ENCODE assay signal across 8 cellular contexts in genomic region chr13:114281351-114282142, GRCh38. TPM values are rescaled to one million over a fixed set of nuclear protein-coding genes. Genes with fewer than 3 reads are reported as not detected.
DNase-seq lines count a peak whose midpoint lies in the region; ATAC-seq and TF ChIP-seq lines count a peak whose summit lies in the region.

A gene with protein sequence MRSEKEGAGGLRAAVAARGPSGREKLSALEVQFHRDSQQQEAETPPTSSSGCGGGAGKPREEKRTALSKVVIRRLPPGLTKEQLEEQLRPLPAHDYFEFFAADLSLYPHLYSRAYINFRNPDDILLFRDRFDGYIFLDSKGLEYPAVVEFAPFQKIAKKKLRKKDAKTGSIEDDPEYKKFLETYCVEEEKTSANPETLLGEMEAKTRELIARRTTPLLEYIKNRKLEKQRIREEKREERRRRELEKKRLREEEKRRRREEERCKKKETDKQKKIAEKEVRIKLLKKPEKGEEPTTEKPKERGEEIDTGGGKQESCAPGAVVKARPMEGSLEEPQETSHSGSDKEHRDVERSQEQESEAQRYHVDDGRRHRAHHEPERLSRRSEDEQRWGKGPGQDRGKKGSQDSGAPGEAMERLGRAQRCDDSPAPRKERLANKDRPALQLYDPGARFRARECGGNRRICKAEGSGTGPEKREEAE (plus strand): TSS chr13:114281601. CDS start chr13:114281640, 39 bp downstream.

- H2AFZ ChIP-seq in ACC112 (ENCODE audit: low read length, unreplicated experiment) (peak within 1 kb of the TSS; percentile 97), mammary epithelial cell (ENCODE audit: low read depth, low read length) (peak within 1 kb of the TSS; percentile 91)

- no TSS peak for BruUV-seq in mammary epithelial cell (replicated peaks; lab: Mats Ljungman, UMichigan)

- no peak for TF ChIP-seq CTCF in WI38 (IDR thresholded peaks at IDR 0.05; ENCODE audit: low read depth, low read length)
- no peak for TF ChIP-seq CTCF in mammary epithelial cell (conservative IDR thresholded peaks at IDR 0.05 in 1 of 2, IDR thresholded peaks at IDR 0.05 in 1 of 2; ENCODE audit: extremely low read depth in 1 of 2, insufficient read depth in 1 of 2, low read depth in 1 of 2, low read length in 2 of 2)

- peak within 1 kb of the TSS; percentile 82 for H3K4me2 ChIP-seq in mammary epithelial cell (ENCODE audit: insufficient read depth, low read depth, low read length)

- in situ Hi-C loops in mammary epithelial cell (cut with MboI; ENCODE audit: low sequenced_read_pairs in 2 of 2) = no loop called here

- peaks cover 24% of the 10 kb centered on the region for H3K4me1 ChIP-seq in ACC112 (ENCODE audit: control insufficient read depth, insufficient read depth, low read length, unreplicated experiment)
- H3K4me1 ChIP-seq in mammary epithelial cell (ENCODE audit: insufficient read depth, low read length) = peaks cover 9% of the 10 kb centered on the region

- no peaks in the 10 kb centered on the region for H4K20me1 ChIP-seq in mammary epithelial cell (ENCODE audit: insufficient read depth, low read length)

- H3K27ac ChIP-seq in ACC112 (ENCODE audit: low read depth, low read length) (peak within 1 kb of the TSS; percentile 95), mammary epithelial cell (ENCODE audit: insufficient read depth, low read depth, low read length) (peak within 1 kb of the TSS; percentile 94)

- peak; percentile 76 for ATAC-seq in GM18867 (IDR thresholded peaks at IDR 0.05; ENCODE audit: unreplicated experiment)
- ATAC-seq in HG03097 (IDR thresholded peaks at IDR 0.05; ENCODE audit: low FRiP score, unreplicated experiment) = peak; percentile 67

- dilution Hi-C loops in mammary epithelial cell (cut with HindIII; ENCODE audit: low sequenced_read_pairs) = no loop called here

- H3K9me3 ChIP-seq in mammary epithelial cell (replicated peaks; ENCODE audit: insufficient read depth, low read length) = no peaks in the 10 kb centered on the region

- 10% methylated on average over 12 of the region's 99 CpGs for WGBS in mammary epithelial cell (ENCODE audit: low coverage, missing lambda C conversion rate)

- CTCF ChIA-PET in mammary epithelial cell (lab: Charles Lee; ENCODE audit: low non-redundant PET) = interaction anchor here (0.7 kb wide), 2 partner anchors 378 to 697 kb away, joined by 4 to 11 read pairs; partner anchors contain the start of gene TFDP1

- intact Hi-C loops in mammary epithelial cell (cut with micrococcal nuclease) = loop anchor here (2.0 kb wide), 1 partner anchor 33 kb away; the partner anchor contains the start of gene CHAMP1

- H3K36me3 ChIP-seq in ACC112 (ENCODE audit: insufficient read depth, low read length) (peaks cover 12% of the 10 kb centered on the region), mammary epithelial cell (ENCODE audit: insufficient read depth, low read length) (peaks cover 5% of the 10 kb centered on the region)

- peak within 1 kb of the TSS; percentile 90 for H3K4me3 ChIP-seq in ACC112 (ENCODE audit: low read depth, low read length)
- peak within 1 kb of the TSS; percentile 73 for H3K4me3 ChIP-seq in WI38 (ENCODE audit: low read depth, low read length)
- peak within 1 kb of the TSS; percentile 84 to 97 (median 91) for H3K4me3 ChIP-seq in mammary epithelial cell (replicated peaks in 1 of 3; ENCODE audit: insufficient read depth in 1 of 3, low read depth in 2 of 3, low read length in 3 of 3)

- peaks cover 28% of the 10 kb centered on the region for H3K79me2 ChIP-seq in ACC112 (ENCODE audit: control insufficient read depth, insufficient read depth, low read length, unreplicated experiment)
- peaks cover 38% of the 10 kb centered on the region for H3K79me2 ChIP-seq in mammary epithelial cell (ENCODE audit: insufficient read depth, low read length)

- DNase-seq in NCI-H2196 (lab: John Stamatoyannopoulos, UW; ENCODE audit: unreplicated experiment) (peak; percentile 71), mammary epithelial cell (peak; percentile 87), iPS-NIHi7 (ENCODE audit: extremely low spot score) (peak; percentile 88), smooth muscle cell of the brain vasculature (ENCODE audit: low read depth, low spot score) (peak; percentile 87)

- peak within 1 kb of the TSS; percentile 93 for H3K9ac ChIP-seq in mammary epithelial cell (ENCODE audit: insufficient read depth, low read length)

- H3K27me3 ChIP-seq in ACC112 (ENCODE audit: insufficient read depth, low read length) (no peaks in the 10 kb centered on the region), mammary epithelial cell (ENCODE audit: insufficient read depth, low read length) (no peaks in the 10 kb centered on the region)

RNA-seq across cellular contexts. Expression of the gene that starts here (rescaled TPM):
- total RNA-seq in mammary epithelial cell = 10 to 100 TPM; 17.8 to 36.3 TPM
- polyA plus RNA-seq in mammary epithelial cell = 20.2 TPM
- 12.1 TPM for polyA minus RNA-seq in mammary epithelial cell

Comparison
In these comparisons a context has a peak if more than half of its experiments do, and no peak if none do; other contexts are left out.
1. Peak in every context shown above with its lines: DNase-seq, ATAC-seq, H3K4me3 ChIP-seq and H3K27ac ChIP-seq.